ENCODE assay signal across 20 cellular contexts in genomic region chr13:113203507-113204377, GRCh38. TPM values are rescaled to one million over a fixed set of nuclear protein-coding genes. Genes with fewer than 3 reads are reported as not detected.
A peak's percentile ranks its signal among the peaks of the same experiment; 100 is the strongest.
DNase-seq lines count a peak whose midpoint lies in the region; ATAC-seq and TF ChIP-seq lines count a peak whose summit lies in the region.
"Had no signal": no experiment of that assay in that cellular context is flagged by ENCODE, and none has a peak within 500 bp of the region (broad histone marks: within the 10 kb centered on the region; RNA-seq: fewer than 3 reads in every experiment).

No MANE protein-coding gene starts in this region.

- TF ChIP-seq CTCF in WTC11 (IDR thresholded peaks at IDR 0.05): no peak
- no peak for TF ChIP-seq CTCF in transverse colon (IDR thresholded peaks at IDR 0.05)
- TF ChIP-seq CTCF in ascending aorta (IDR thresholded peaks at IDR 0.05): no peak
- TF ChIP-seq CTCF in GM10248 (IDR thresholded peaks at IDR 0.05; ENCODE audit: control extremely low read depth, extremely low read depth, low read depth, missing control alignments): no peak

- peaks cover 67% of the 10 kb centered on the region for H3K4me1 Mint-ChIP-seq in activated naive CD4-positive, alpha-beta T cell treated with anti-CD3 and anti-CD28 coated beads, Interleukin-2, amount 50 U/mL, for 24 hours
- H3K4me1 Mint-ChIP-seq in WTC11: peaks cover 25% of the 10 kb centered on the region

- CTCF ChIA-PET in WTC11 (lab: Charles Lee): no interaction called here
- CTCF ChIA-PET in GM10248 (lab: Yijun Ruan, JAX): interaction anchor here (1.1 kb wide), 1 partner anchor 25 kb away, joined by 3 read pairs; no protein-coding TSS in a partner anchor

- H3K4me3 Mint-ChIP-seq in activated naive CD4-positive, alpha-beta T cell treated with anti-CD3 and anti-CD28 coated beads, Interleukin-2, amount 50 U/mL, for 24 hours: no peak overlapping the region
- no peak overlapping the region for H3K4me3 Mint-ChIP-seq in WTC11
- H3K4me3 Mint-ChIP-seq: activated CD4-positive, alpha-beta T cell treated with anti-CD3 and anti-CD28 coated beads, Interleukin-2, amount 10 ng/mL, durations not matched to agents 24 days and 14 days; natural killer cell had no signal

- H3K9me3 ChIP-seq in transverse colon (no peaks in the 10 kb centered on the region), ascending aorta (no peaks in the 10 kb centered on the region)
- H3K9me3 ChIP-seq: gastroesophageal sphincter, SJCRH30, uterus had no signal

- H3K9me3 Mint-ChIP-seq in activated naive CD4-positive, alpha-beta T cell treated with anti-CD3 and anti-CD28 coated beads, Interleukin-2, amount 50 U/mL, for 24 hours: no peaks in the 10 kb centered on the region
- no peaks in the 10 kb centered on the region for H3K9me3 Mint-ChIP-seq in WTC11
- H3K9me3 Mint-ChIP-seq: activated CD4-positive, alpha-beta T cell treated with anti-CD3 and anti-CD28 coated beads, Interleukin-2, amount 10 ng/mL, durations not matched to agents 24 days and 14 days; natural killer cell had no signal

- in situ Hi-C loops in transverse colon (cut with MboI; ENCODE audit: low pct_ligation_motif_present in 1 of 4, low pct_unique_long_range_greater_than_20kb in 1 of 4, low sequenced_read_pairs in 3 of 4): no loop called here

- H3K36me3 Mint-ChIP-seq in activated naive CD4-positive, alpha-beta T cell treated with anti-CD3 and anti-CD28 coated beads, Interleukin-2, amount 50 U/mL, for 24 hours: peaks cover 18% of the 10 kb centered on the region
- H3K36me3 Mint-ChIP-seq in WTC11: peaks cover 35% of the 10 kb centered on the region
- H3K36me3 Mint-ChIP-seq: natural killer cell had no signal

- POLR2A ChIA-PET in WTC11 (lab: Charles Lee) (no interaction called here), GM10248 (lab: Yijun Ruan, JAX) (no interaction called here)

- 86 to 100% methylated on average over 1 to 12 of the region's 12 CpGs for WGBS in transverse colon (ENCODE audit: low coverage in 1 of 2), 2 donors

- H3K27ac ChIP-seq in transverse colon: peak overlapping the region in 3 of 4 donors; percentile 13 to 39 (median 23)
- no peak overlapping the region for H3K27ac ChIP-seq in ascending aorta
- H3K27ac ChIP-seq: SJCRH30, uterus had no signal

- H3K27me3 Mint-ChIP-seq in activated naive CD4-positive, alpha-beta T cell treated with anti-CD3 and anti-CD28 coated beads, Interleukin-2, amount 50 U/mL, for 24 hours: no peaks in the 10 kb centered on the region
- H3K27me3 Mint-ChIP-seq in WTC11 (ENCODE audit: low read depth): no peaks in the 10 kb centered on the region
- H3K27me3 Mint-ChIP-seq: activated CD4-positive, alpha-beta T cell treated with anti-CD3 and anti-CD28 coated beads, Interleukin-2, amount 10 ng/mL, durations not matched to agents 24 days and 14 days; progenitor cell of endocrine pancreas had no signal

- no peaks in the 10 kb centered on the region for H3K27me3 ChIP-seq in transverse colon
- no peaks in the 10 kb centered on the region for H3K27me3 ChIP-seq in ascending aorta
- H3K27me3 ChIP-seq: gastroesophageal sphincter, SJCRH30, uterus had no signal

- no peak for TF ChIP-seq EP300 in transverse colon (IDR thresholded peaks at IDR 0.05; ENCODE audit: low read depth)

- ATAC-seq in WTC11 (no peak), left ventricle myocardium superior (peak; percentile 80), GM21576 (IDR thresholded peaks at IDR 0.05; ENCODE audit: unreplicated experiment) (no peak)
- ATAC-seq: gastroesophageal sphincter, natural killer cell had no signal

- no peak for DNase-seq in activated naive CD4-positive, alpha-beta T cell (lab: John Stamatoyannopoulos, UW)
- DNase-seq in WTC11 (ENCODE audit: low spot score): no peak
- peak; percentile 81 for DNase-seq in left ventricle myocardium superior
- no peak for DNase-seq in transverse colon
- DNase-seq in ascending aorta (ENCODE audit: low spot score in 2 of 2): no peak
- DNase-seq in GM10248 (ENCODE audit: extremely low spot score): no peak
- DNase-seq: activated CD4-positive, alpha-beta T cell treated with anti-CD3 and anti-CD28 coated beads, Interleukin-2, amount 10 ng/mL, durations not matched to agents 24 days and 14 days; natural killer cell; NCI-H2081; NCI-H526; SJCRH30; stimulated activated naive CD4-positive, alpha-beta T cell treated with Interleukin-2 at 50 U/mL for 16 hours; T-helper 9 cell; uterus had no signal

- peaks cover 0 to 16% (median 5%) of the 10 kb centered on the region in 4 donors for H3K36me3 ChIP-seq in transverse colon
- peaks cover 8 to 26% of the 10 kb centered on the region in 2 donors for H3K36me3 ChIP-seq in ascending aorta
- H3K36me3 ChIP-seq: uterus had no signal

- H3K4me1 ChIP-seq in transverse colon: peaks cover 15 to 45% (median 31%) of the 10 kb centered on the region in 4 donors
- peaks cover 3 to 34% of the 10 kb centered on the region in 2 donors for H3K4me1 ChIP-seq in ascending aorta

- no peak for TF ChIP-seq POLR2A in transverse colon (IDR thresholded peaks at IDR 0.05)

- peak overlapping the region; percentile 70 for H3K27ac Mint-ChIP-seq in activated naive CD4-positive, alpha-beta T cell treated with anti-CD3 and anti-CD28 coated beads, Interleukin-2, amount 50 U/mL, for 24 hours
- peak overlapping the region; percentile 74 for H3K27ac Mint-ChIP-seq in WTC11
- H3K27ac Mint-ChIP-seq: activated CD4-positive, alpha-beta T cell treated with anti-CD3 and anti-CD28 coated beads, Interleukin-2, amount 10 ng/mL, durations not matched to agents 24 days and 14 days; natural killer cell had no signal

- H3K4me3 ChIP-seq in transverse colon: no peak overlapping the region
- no peak overlapping the region for H3K4me3 ChIP-seq in ascending aorta
- H3K4me3 ChIP-seq: gastroesophageal sphincter, SJCRH30, uterus had no signal

- intact Hi-C loops in left ventricle myocardium superior (cut with micrococcal nuclease) (no loop called here), transverse colon (cut with DNase I; ENCODE audit: low total_unique reads) (no loop called here), ascending aorta (cut with DNase I) (loop anchor here (5.0 kb wide), 1 partner anchor 859 kb away; no protein-coding TSS in a partner anchor)

TF ChIP-seq in WTC11, 78 proteins besides CTCF, POLR2A, EP300 and RAD21 (continues in another document):
- TF ChIP-seq NR3C1 (CRISPR knock-in tag; conservative IDR thresholded peaks at IDR 0.05; ENCODE audit: low read depth) (no peak), FOXP1 (CRISPR knock-in tag; IDR thresholded peaks at IDR 0.05; ENCODE audit: borderline replicate concordance) (no peak), MAX (CRISPR knock-in tag; IDR thresholded peaks at IDR 0.05) (no peak), GABPB1 (CRISPR knock-in tag; IDR thresholded peaks at IDR 0.05) (no peak), CREM (CRISPR knock-in tag; IDR thresholded peaks at IDR 0.05) (no peak), EMX1 (CRISPR knock-in tag; IDR thresholded peaks at IDR 0.05) (no peak), ERG (CRISPR knock-in tag; IDR thresholded peaks at IDR 0.05) (no peak), MYBL2 (CRISPR knock-in tag; IDR thresholded peaks at IDR 0.05) (no peak), ATF1 (CRISPR knock-in tag; IDR thresholded peaks at IDR 0.05) (no peak)

RNA-seq across cellular contexts. Expression of gene PCID2, which starts 4.7 kb away (rescaled TPM):
- total RNA-seq in WTC11 (2021) (64.9 to 69.4 TPM (median 68.5 TPM) in 3 replicates), left ventricle myocardium superior (61.3 TPM), transverse colon (10 to 100 TPM; 13.1 to 87.6 (median 41.3) TPM), ascending aorta (50.8 TPM)

RNA-seq across cellular contexts. Expression of gene CUL4A, which starts 5.7 kb away (rescaled TPM):
- total RNA-seq in WTC11 (2021) (97.4 to 100 TPM (median 99.9 TPM) in 3 replicates), left ventricle myocardium superior (160 TPM), transverse colon (100 to 1,000 TPM in 2 of 4 donors, 10 to 100 TPM in 2; 87.6 to 150 (median 110) TPM), ascending aorta (208 TPM)

RNA-seq across cellular contexts. Expression of gene PROZ, which starts 45.3 kb away (rescaled TPM):
- not detected in 3 replicates for total RNA-seq in WTC11 (2021)
- total RNA-seq in left ventricle myocardium superior: not detected
- total RNA-seq in transverse colon: not detected
- total RNA-seq in ascending aorta: not detected
- total RNA-seq: activated CD4-positive, alpha-beta T cell treated with anti-CD3 and anti-CD28 coated beads, Interleukin-2, amount 10 ng/mL, durations not matched to agents 24 days and 14 days; chondrocyte; gastroesophageal sphincter; OCI-LY7; progenitor cell of endocrine pancreas; SJCRH30; uterus had no signal

Comparison
In these comparisons a context has a peak if more than half of its experiments do, and no peak if none do; other contexts are left out.
1. H3K27ac ChIP-seq: peak in transverse colon (3 of 4); none in ascending aorta (0 of 2).